Comparison of ENCODE assay signal across 8 cellular contexts in the genomic region with DNA sequence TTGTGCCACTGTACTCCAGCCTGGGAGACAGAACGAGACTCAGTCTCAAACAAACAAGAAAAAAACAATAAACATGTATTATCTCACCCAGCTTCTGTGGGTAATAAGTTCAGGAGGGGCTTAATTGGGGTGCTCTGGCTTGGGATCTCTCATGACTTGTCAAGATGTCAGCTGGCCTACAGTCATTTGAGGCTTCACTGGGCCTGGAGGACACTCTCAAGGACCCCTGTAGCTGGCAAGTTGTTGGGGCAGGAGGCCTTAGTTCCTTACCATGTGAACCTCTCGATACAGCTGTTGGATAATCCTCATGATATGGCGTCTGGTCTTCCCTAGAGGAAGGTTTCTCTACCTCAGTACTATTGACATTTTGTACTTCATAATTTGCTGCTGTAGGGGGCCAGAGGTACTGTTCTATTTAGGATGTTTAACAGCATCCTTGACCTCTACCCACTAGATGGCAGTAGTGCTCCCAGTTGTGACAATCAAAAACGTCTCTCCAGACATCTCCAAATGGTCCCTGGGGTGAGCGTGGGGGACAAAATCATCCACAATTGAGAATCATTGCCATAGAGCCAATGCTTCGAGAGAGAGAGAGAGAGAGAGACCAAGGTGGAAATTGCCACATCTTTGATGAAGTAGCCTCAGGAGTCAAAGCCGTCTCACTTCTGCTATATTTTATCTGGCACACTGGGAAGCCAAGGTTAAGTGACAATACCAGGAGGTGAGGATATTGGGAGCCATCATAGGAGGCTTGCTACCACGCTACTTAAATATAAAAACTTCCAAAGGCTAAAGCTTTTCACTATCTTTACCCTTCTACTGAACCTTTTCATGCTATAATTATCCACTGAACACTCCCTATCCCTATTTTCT. TPM values are rescaled to one million over a fixed set of nuclear protein-coding genes. Genes with fewer than 3 reads are reported as not detected.
DNase-seq lines count a peak whose midpoint lies in the region; ATAC-seq and TF ChIP-seq lines count a peak whose summit lies in the region.

No MANE protein-coding gene starts in this region.

- no peaks in the 10 kb centered on the region for H3K27me3 Mint-ChIP-seq in mesothelial cell of epicardium (ENCODE audit: low read depth)
- no peaks in the 10 kb centered on the region for H3K27me3 Mint-ChIP-seq in stimulated activated memory B cell treated with anti-CD40 and anti-IgM and Interleukin-4, amounts not matched to agents 10 μg/mL and 1 μg/mL and 100 μg/mL, for 72 hours

- H3K4me3 ChIP-seq in HL-60 (replicated peaks; ENCODE audit: insufficient read depth, low read length), result no peak overlapping the region

- ATAC-seq in stimulated activated memory B cell treated with anti-CD40 and anti-IgM and Interleukin-4, amounts not matched to agents 10 μg/mL and 1 μg/mL and 100 μg/mL, for 72 hours, result peak; percentile 88

- H3K9me3 Mint-ChIP-seq in mesothelial cell of epicardium, result no peaks in the 10 kb centered on the region
- H3K9me3 Mint-ChIP-seq in stimulated activated memory B cell treated with anti-CD40 and anti-IgM and Interleukin-4, amounts not matched to agents 10 μg/mL and 1 μg/mL and 100 μg/mL, for 72 hours, result no peaks in the 10 kb centered on the region

- DNase-seq in activated gamma-delta T cell treated with Interleukin-2 at 50 U/mL for 16 hours, result peak; percentile 65
- no peak for DNase-seq in activated gamma-delta T cell (lab: John Stamatoyannopoulos, UW)
- peak in 1 of 2 experiments; percentile 68 for DNase-seq in HL-60 (ENCODE audit: low read depth in 1 of 2, low spot score in 1 of 2)
- peak; percentile 88 for DNase-seq in NCI-H82 (lab: John Stamatoyannopoulos, UW)
- peak; percentile 6 to 71 for DNase-seq in activated CD4-positive, alpha-beta T cell treated with anti-CD3 and anti-CD28 coated beads, Interleukin-2, amount 50 U/mL, for 24 hours (ENCODE audit: low read depth in 1 of 2, low spot score in 1 of 2)
- peak; percentile 41 for DNase-seq in effector CD8-positive, alpha-beta T cell (lab: John Stamatoyannopoulos, UW)
- no peak for DNase-seq in mesothelial cell of epicardium (ENCODE audit: low spot score in 2 of 2, unreplicated experiment in 2 of 2)

- peaks cover 10% of the 10 kb centered on the region for H3K4me1 Mint-ChIP-seq in mesothelial cell of epicardium
- H3K4me1 Mint-ChIP-seq in stimulated activated memory B cell treated with anti-CD40 and anti-IgM and Interleukin-4, amounts not matched to agents 10 μg/mL and 1 μg/mL and 100 μg/mL, for 72 hours, result peaks cover 11% of the 10 kb centered on the region

- no peak overlapping the region for H3K27ac ChIP-seq in HL-60 (replicated peaks)

- H3K36me3 Mint-ChIP-seq in mesothelial cell of epicardium, result no peaks in the 10 kb centered on the region
- H3K36me3 Mint-ChIP-seq in stimulated activated memory B cell treated with anti-CD40 and anti-IgM and Interleukin-4, amounts not matched to agents 10 μg/mL and 1 μg/mL and 100 μg/mL, for 72 hours, result no peaks in the 10 kb centered on the region

- TF ChIP-seq CTCF in HL-60 (IDR thresholded peaks at IDR 0.05; ENCODE audit: insufficient read depth, low read length) (peak; percentile 82), mesothelial cell of epicardium (IDR thresholded peaks at IDR 0.05; ENCODE audit: unreplicated experiment) (peak; percentile 64)

- no peak overlapping the region for H3K27ac Mint-ChIP-seq in mesothelial cell of epicardium
- H3K27ac Mint-ChIP-seq in stimulated activated memory B cell treated with anti-CD40 and anti-IgM and Interleukin-4, amounts not matched to agents 10 μg/mL and 1 μg/mL and 100 μg/mL, for 72 hours, result peak overlapping the region; percentile 8

- H3K27me3 ChIP-seq in HL-60 (ENCODE audit: insufficient read depth, poor library complexity, severe bottlenecking), result no peaks in the 10 kb centered on the region

- no peak overlapping the region for H3K4me3 Mint-ChIP-seq in mesothelial cell of epicardium
- H3K4me3 Mint-ChIP-seq in stimulated activated memory B cell treated with anti-CD40 and anti-IgM and Interleukin-4, amounts not matched to agents 10 μg/mL and 1 μg/mL and 100 μg/mL, for 72 hours, result no peak overlapping the region

RNA-seq across cellular contexts. Expression of gene SLTM, which starts 23.9 kb away (rescaled TPM):
- 111 to 116 TPM (median 111 TPM) in 3 replicates for total RNA-seq in mesothelial cell of epicardium

RNA-seq across cellular contexts. Expression of gene RNF111, which starts 30.1 kb away (rescaled TPM):
- total RNA-seq in mesothelial cell of epicardium, result 41.4 to 43.0 TPM (median 42.0 TPM) in 3 replicates

Comparison
In these comparisons a context has a peak if more than half of its experiments do, and no peak if none do; other contexts are left out.
1. DNase-seq: peak in activated gamma-delta T cell treated with Interleukin-2 at 50 U/mL for 16 hours (single experiment), NCI-H82 (single experiment), activated CD4-positive, alpha-beta T cell treated with anti-CD3 and anti-CD28 coated beads, Interleukin-2, amount 50 U/mL, for 24 hours (2 of 2) and effector CD8-positive, alpha-beta T cell (single experiment); none in activated gamma-delta T cell (single experiment) and mesothelial cell of epicardium (0 of 2).